8 cellular contexts compared by ENCODE assay signal in the genomic region with DNA sequence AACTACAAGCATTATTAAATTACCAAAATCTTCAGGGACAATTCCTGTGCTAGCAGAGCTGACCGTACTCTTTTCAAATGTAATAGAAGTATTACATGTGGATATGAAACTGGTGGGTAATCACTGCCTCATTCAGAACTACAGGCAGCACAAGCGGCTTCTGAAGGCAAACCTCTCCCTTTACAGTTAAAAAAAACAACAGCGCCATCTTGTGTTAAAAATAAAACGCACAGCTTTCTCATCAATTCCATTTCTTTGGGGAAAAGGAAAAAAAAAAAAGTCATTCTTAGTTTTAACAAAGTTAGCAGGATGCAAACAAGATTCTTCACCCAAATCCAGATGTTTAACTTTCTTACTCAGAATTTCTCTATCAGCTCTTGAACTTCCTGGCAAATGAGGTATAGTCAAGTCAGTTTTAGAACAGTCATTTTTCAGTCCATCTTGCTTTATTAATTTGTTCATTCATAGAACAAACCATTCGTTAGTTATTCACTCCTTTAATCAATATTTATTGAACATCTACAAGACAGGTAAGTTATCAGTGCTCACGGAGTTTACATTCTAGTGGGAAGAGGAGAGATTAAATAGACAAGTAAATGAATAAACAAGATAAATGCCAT.
A peak's percentile ranks its signal among the peaks of the same experiment; 100 is the strongest.
DNase-seq lines count a peak whose midpoint lies in the region; ATAC-seq, FAIRE-seq and TF ChIP-seq lines count a peak whose summit lies in the region.

No MANE protein-coding gene starts in this region.

- H3K27me3 Mint-ChIP-seq in activated T-cell treated with anti-CD3 and anti-CD28 coated beads, Interleukin-2, amount 50 U/mL, for 24 hours = peaks cover 7% of the 10 kb centered on the region

- H3K36me3 Mint-ChIP-seq in activated T-cell treated with anti-CD3 and anti-CD28 coated beads, Interleukin-2, amount 50 U/mL, for 24 hours (ENCODE audit: low read depth) = no peaks in the 10 kb centered on the region

- no peak overlapping the region for H3K27ac Mint-ChIP-seq in activated T-cell treated with anti-CD3 and anti-CD28 coated beads, Interleukin-2, amount 50 U/mL, for 24 hours

- H3K9ac ChIP-seq in K562 (ENCODE audit: insufficient read depth in 1 of 2, low read depth in 2 of 2, low read length in 2 of 2) (no peak overlapping the region), keratinocyte (ENCODE audit: control insufficient read depth, extremely low read depth, insufficient read depth, low read length) (no peak overlapping the region)

- intact Hi-C loops in K562 (cut with micrococcal nuclease) (loop anchor here (1.0 to 10.0 kb wide), 2 partner anchors 572 to 1483 kb away; no protein-coding TSS in a partner anchor), upper lobe of right lung (cut with DNase I) (loop anchor here (5.0 kb wide), 1 partner anchor 571 kb away; no protein-coding TSS in a partner anchor)

- TF ChIP-seq POLR2A in GM18505 (IDR thresholded peaks at IDR 0.05; ENCODE audit: borderline replicate concordance, extremely low read depth, insufficient read depth, insufficient read length) = no peak
- no peak for TF ChIP-seq POLR2A in K562 (conservative IDR thresholded peaks at IDR 0.05)

- DNase-seq in AG20443 (ENCODE audit: low spot score) = peak; percentile 53
- peak; percentile 73 for DNase-seq in NCI-H2171 (lab: John Stamatoyannopoulos, UW)
- DNase-seq in K562 (ENCODE audit: extremely low read depth in 1 of 4, low spot score in 3 of 4) = peak; percentile 13 to 50 (median 32)
- no peak for DNase-seq in keratinocyte (ENCODE audit: low read depth, low spot score)
- no peak for DNase-seq in upper lobe of right lung
- no peak for DNase-seq in activated T-cell treated with anti-CD3 and anti-CD28 coated beads, Interleukin-2, amount 50 U/mL, for 24 hours

- H3K9me3 ChIP-seq in K562 (replicated peaks; ENCODE audit: control insufficient read depth, insufficient read depth, low read depth, low read length) = no peaks in the 10 kb centered on the region
- H3K9me3 ChIP-seq in keratinocyte (ENCODE audit: control insufficient read depth, low read depth, low read length) = no peaks in the 10 kb centered on the region
- H3K9me3 ChIP-seq in upper lobe of right lung = no peaks in the 10 kb centered on the region

- H3K27ac ChIP-seq in K562 (ENCODE audit: extremely low read depth, low read depth, low read length) (no peak overlapping the region), keratinocyte (ENCODE audit: control insufficient read depth, insufficient read depth, low read length) (no peak overlapping the region), upper lobe of right lung (no peak overlapping the region)

- H3K79me2 ChIP-seq in K562 (ENCODE audit: control insufficient read depth, insufficient read depth, low read length) = no peaks in the 10 kb centered on the region
- no peaks in the 10 kb centered on the region for H3K79me2 ChIP-seq in keratinocyte (ENCODE audit: control insufficient read depth, insufficient read depth, low read length)

- ATAC-seq in GM18505 (IDR thresholded peaks at IDR 0.05; ENCODE audit: unreplicated experiment) = peak; percentile 71
- peak; percentile 55 for ATAC-seq in HG02970 (IDR thresholded peaks at IDR 0.05; ENCODE audit: low FRiP score, unreplicated experiment)
- peak; percentile 65; the same call in 2 of the 3 replicates for ATAC-seq in K562
- peak; percentile 63 for ATAC-seq in upper lobe of right lung

- no peak overlapping the region for H2AFZ ChIP-seq in K562 (ENCODE audit: low read depth, low read length)
- H2AFZ ChIP-seq in keratinocyte (ENCODE audit: control insufficient read depth, low read length) = no peak overlapping the region

- FAIRE-seq in K562 (lab: Jason Lieb, UNC) (no peak), keratinocyte (lab: Jason Lieb, UNC) (no peak)

- no peak overlapping the region for H3K4me2 ChIP-seq in K562 (ENCODE audit: insufficient read depth, low read length)
- H3K4me2 ChIP-seq in keratinocyte (ENCODE audit: control insufficient read depth, extremely low read depth, insufficient read depth, low read depth, low read length) = no peak overlapping the region

- BruUV-seq in K562 (replicated peaks; lab: Mats Ljungman, UMichigan) = no TSS peak

- H3K4me3 ChIP-seq in K562 (no peak overlapping the region), keratinocyte (ENCODE audit: control insufficient read depth in 2 of 3, extremely low read depth in 1 of 3, insufficient read depth in 2 of 3, low read depth in 1 of 3, low read length in 3 of 3) (no peak overlapping the region), upper lobe of right lung (no peak overlapping the region)

- TF ChIP-seq CTCF in K562 (IDR thresholded peaks at IDR 0.05 in 2 of 3, conservative IDR thresholded peaks at IDR 0.05 in 1 of 3; ENCODE audit: insufficient read depth in 2 of 3, low read depth in 1 of 3, low read length in 3 of 3) = peak in 2 of 3 experiments; percentile 52 to 67; a peak in 3 of 6 replicates
- peak in 2 of 3 experiments; percentile 48 to 53 for TF ChIP-seq CTCF in keratinocyte (optimal IDR thresholded peaks at IDR 0.05 in 1 of 3, IDR thresholded peaks at IDR 0.05 in 1 of 3, conservative IDR thresholded peaks at IDR 0.05 in 1 of 3; ENCODE audit: extremely low read depth in 1 of 3, insufficient read depth in 2 of 3, low read length in 3 of 3)
- peak; percentile 66 for TF ChIP-seq CTCF in upper lobe of right lung (IDR thresholded peaks at IDR 0.05)

- CTCF ChIA-PET in K562 (lab: Yijun Ruan, JAX; ENCODE audit: low intra/inter-chr PET ratio) = interaction anchor here (0.6 to 0.7 kb wide), 2 partner anchors 129 to 1693 kb away, joined by 3 to 5 read pairs; no protein-coding TSS in a partner anchor

- H3K27me3 ChIP-seq in K562 (ENCODE audit: control insufficient read depth in 2 of 2, insufficient read depth in 2 of 2, low read length in 2 of 2) (no peaks in the 10 kb centered on the region), keratinocyte (ENCODE audit: control insufficient read depth, extremely low read depth, insufficient read depth, low read length) (peaks cover 4% of the 10 kb centered on the region), upper lobe of right lung (peaks cover 14% of the 10 kb centered on the region)

- peak; percentile 42 to 67 for TF ChIP-seq RAD21 in K562 (CRISPR knock-in tag; conservative IDR thresholded peaks at IDR 0.05 in 1 of 2, IDR thresholded peaks at IDR 0.05 in 1 of 2)

- H4K20me1 ChIP-seq in K562 (replicated peaks; ENCODE audit: control insufficient read depth, insufficient read depth, low read length) (no peaks in the 10 kb centered on the region), keratinocyte (ENCODE audit: control insufficient read depth, extremely low read depth, insufficient read depth, low read length) (no peaks in the 10 kb centered on the region)

- H3K36me3 ChIP-seq in K562 (ENCODE audit: control insufficient read depth, insufficient read depth, low read length) = no peaks in the 10 kb centered on the region
- no peaks in the 10 kb centered on the region for H3K36me3 ChIP-seq in keratinocyte (ENCODE audit: control insufficient read depth in 2 of 2, extremely low read depth in 1 of 2, insufficient read depth in 2 of 2, low read length in 2 of 2)
- no peaks in the 10 kb centered on the region for H3K36me3 ChIP-seq in upper lobe of right lung

- H3K9me1 ChIP-seq in K562 (ENCODE audit: control insufficient read depth, insufficient read depth, low read length) (no peaks in the 10 kb centered on the region), keratinocyte (ENCODE audit: control insufficient read depth, extremely low read depth, insufficient read depth, low read length) (no peaks in the 10 kb centered on the region)

- POLR2A ChIA-PET in K562 (lab: Yijun Ruan, JAX) = no interaction called here

- 0% methylated on average over 6 of the region's 6 CpGs for WGBS in K562 (ENCODE audit: insufficient coverage, low coverage, missing lambda C conversion rate)

- H3K4me1 ChIP-seq in K562 (replicated peaks in 1 of 2; ENCODE audit: control insufficient read depth in 2 of 2, insufficient read depth in 2 of 2, low read length in 2 of 2) = no peaks in the 10 kb centered on the region
- no peaks in the 10 kb centered on the region for H3K4me1 ChIP-seq in keratinocyte (ENCODE audit: control insufficient read depth, extremely low read depth, insufficient read depth, low read length)
- H3K4me1 ChIP-seq in upper lobe of right lung = no peaks in the 10 kb centered on the region

- no peak overlapping the region for H3K4me3 Mint-ChIP-seq in activated T-cell treated with anti-CD3 and anti-CD28 coated beads, Interleukin-2, amount 50 U/mL, for 24 hours

- in situ Hi-C loops in K562 (cut with MboI) = loop anchor here (5.0 kb wide), 1 partner anchor 571 kb away; no protein-coding TSS in a partner anchor

- no peaks in the 10 kb centered on the region for H3K9me3 Mint-ChIP-seq in activated T-cell treated with anti-CD3 and anti-CD28 coated beads, Interleukin-2, amount 50 U/mL, for 24 hours

- dilution Hi-C loops in keratinocyte (cut with MboI; ENCODE audit: extremely low pct_ligation_motif_present, low sequenced_read_pairs) = no loop called here

- no peaks in the 10 kb centered on the region for H3K4me1 Mint-ChIP-seq in activated T-cell treated with anti-CD3 and anti-CD28 coated beads, Interleukin-2, amount 50 U/mL, for 24 hours (ENCODE audit: low read depth)

- TF ChIP-seq EP300 in K562 (IDR thresholded peaks at IDR 0.05; ENCODE audit: low read length) = no peak

TF ChIP-seq in K562, 482 proteins besides CTCF, POLR2A, EP300 and RAD21:
- peak; percentile 31; the same call in 1 of the 2 replicates for TF ChIP-seq SMC3 (conservative IDR thresholded peaks at IDR 0.05; ENCODE audit: insufficient read depth, low read depth, low read length)
- TF ChIP-seq ZNF384 (IDR thresholded peaks at IDR 0.05; ENCODE audit: low read depth, low read length) = peak; percentile 46
- no peak for TF ChIP-seq NFIC (IDR thresholded peaks at IDR 0.05)
TF ChIP-seq in K562: peak in this region for 2.

Comparison
In these comparisons a context has a peak if more than half of its experiments do, and no peak if none do; other contexts are left out.
1. DNase-seq: peak in AG20443 (single experiment), NCI-H2171 (single experiment) and K562 (4 of 4); none in keratinocyte (single experiment), upper lobe of right lung (single experiment) and activated T-cell treated with anti-CD3 and anti-CD28 coated beads, Interleukin-2, amount 50 U/mL, for 24 hours (single experiment).
2. Peak in every context shown above with its lines, with median percentiles within 50 percentile points of each other: ATAC-seq and CTCF ChIP-seq.